10 cellular contexts compared by ENCODE assay signal in genomic region chr20:20363449-20364015, GRCh38. TPM values are rescaled to one million over a fixed set of nuclear protein-coding genes. Genes with fewer than 3 reads are reported as not detected.
DNase-seq lines count a peak whose midpoint lies in the region; ATAC-seq, FAIRE-seq and TF ChIP-seq lines count a peak whose summit lies in the region.
"Had no signal": no experiment of that assay in that cellular context is flagged by ENCODE, and none has a peak within 500 bp of the region (broad histone marks: within the 10 kb centered on the region; RNA-seq: fewer than 3 reads in every experiment).

No MANE protein-coding gene starts in this region.

- H3K27ac ChIP-seq in HepG2 (ENCODE audit: extremely low read length, insufficient read depth, low read length), result no peak overlapping the region
- no peak overlapping the region for H3K27ac ChIP-seq in right lobe of liver
- H3K27ac ChIP-seq in thoracic aorta, result no peak overlapping the region
- no peak overlapping the region for H3K27ac ChIP-seq in OCI-LY7 (ENCODE audit: low read depth, low read length, poor library complexity, severe bottlenecking)

- H3K9ac ChIP-seq in HepG2 (ENCODE audit: insufficient read depth, low read depth, low read length), result no peak overlapping the region

- TF ChIP-seq EP300 in HepG2 (IDR thresholded peaks at IDR 0.05; ENCODE audit: low read depth in 2 of 2, low read length in 2 of 2) (no peak), HepG2 (CRISPR knock-in tag; IDR thresholded peaks at IDR 0.05; ENCODE audit: borderline replicate concordance) (no peak)

- BruUV-seq in HepG2 (replicated peaks; lab: Mats Ljungman, UMichigan) (no TSS peak), OCI-LY7 (replicated peaks; lab: Mats Ljungman, UMichigan) (no TSS peak)

- in situ Hi-C loops in HepG2 (cut with HindIII; ENCODE audit: extremely low pct_ligation_motif_present, low pct_unique_long_range_greater_than_20kb), result loop anchor here (5.0 kb wide), 1 partner anchor 204 kb away; no protein-coding TSS in a partner anchor

- H3K4me3 ChIP-seq in HepG2 (replicated peaks in 1 of 3; ENCODE audit: insufficient read depth in 1 of 3, low read depth in 2 of 3, low read length in 3 of 3), result peak overlapping the region in 1 of 3 experiments; percentile 35; a peak in 1 of 6 replicates
- H3K4me3 ChIP-seq in right lobe of liver, result no peak overlapping the region
- H3K4me3 ChIP-seq in thoracic aorta, result peak overlapping the region; percentile 8
- no peak overlapping the region for H3K4me3 ChIP-seq in OCI-LY7 (ENCODE audit: low read depth, low read length, poor library complexity, severe bottlenecking)

- peak; percentile 11; the same call in 1 of the 3 replicates for ATAC-seq in HepG2
- ATAC-seq in right lobe of liver, result no peak
- ATAC-seq in thoracic aorta (ENCODE audit: insufficient number of reproducible peaks, low FRiP score, low read depth), result no peak
- no peak for ATAC-seq in GM18517 (IDR thresholded peaks at IDR 0.05; ENCODE audit: unreplicated experiment)
- ATAC-seq: SK-N-SH treated with all-trans-retinoic acid at 6 μM for 48 hours had no signal

- H3K9me2 ChIP-seq in OCI-LY7 (ENCODE audit: insufficient read depth, low read length), result no peaks in the 10 kb centered on the region

- H3K9me3 ChIP-seq in HepG2 (ENCODE audit: low read length) (no peaks in the 10 kb centered on the region), right lobe of liver (no peaks in the 10 kb centered on the region), thoracic aorta (no peaks in the 10 kb centered on the region), OCI-LY7 (ENCODE audit: low read length) (no peaks in the 10 kb centered on the region)

- TF ChIP-seq POLR2A in HepG2 (IDR thresholded peaks at IDR 0.05; ENCODE audit: insufficient read depth in 1 of 2, low read depth in 2 of 2, low read length in 2 of 2) (no peak), right lobe of liver (IDR thresholded peaks at IDR 0.05) (no peak)

- TF ChIP-seq RAD21 in HepG2 (CRISPR knock-in tag; IDR thresholded peaks at IDR 0.05), result no peak

- H3K27me3 ChIP-seq in HepG2 (ENCODE audit: control insufficient read depth in 1 of 2, insufficient read depth in 2 of 2, low read length in 2 of 2) (peaks cover 18 to 64% of the 10 kb centered on the region in 2 experiments), right lobe of liver (peaks cover 0 to 35% of the 10 kb centered on the region in 2 donors), thoracic aorta (replicated peaks; ENCODE audit: insufficient read depth) (peaks cover 19% of the 10 kb centered on the region)

- H3K36me3 Mint-ChIP-seq in glutamatergic neuron (ENCODE audit: unreplicated experiment), result no peaks in the 10 kb centered on the region

- H3K4me1 ChIP-seq in HepG2 (ENCODE audit: insufficient read depth, low read length), result peaks cover 20% of the 10 kb centered on the region; the same call in 1 of the 2 replicates
- H3K4me1 ChIP-seq in right lobe of liver, result peaks cover 0 to 20% (median 0%) of the 10 kb centered on the region in 4 donors
- peaks cover 5 to 15% of the 10 kb centered on the region in 2 donors for H3K4me1 ChIP-seq in thoracic aorta (ENCODE audit: control insufficient read depth in 1 of 2, low read depth in 2 of 2)
- H3K4me1 ChIP-seq in OCI-LY7 (ENCODE audit: insufficient read depth, low read length, poor library complexity, severe bottlenecking), result no peaks in the 10 kb centered on the region

- DNase-seq in HepG2 (ENCODE audit: low spot score) (no peak), right lobe of liver (no peak), NCI-H510A treated with DMSO at 0.1 percent for 48 hours (lab: John Stamatoyannopoulos, UW) (peak; percentile 80), glutamatergic neuron (peak; percentile 54), thoracic aorta (ENCODE audit: low spot score) (no peak), OCI-LY7 (ENCODE audit: low spot score) (no peak)
- DNase-seq in stimulated activated CD4-positive, alpha-beta T cell treated with anti-CD3 and anti-CD28 coated beads, Interleukin-12 subunit alpha, Interleukin-12 subunit beta, amount 100 ng/mL, for 4 hours, result no peak

- FAIRE-seq in HepG2 (lab: Jason Lieb, UNC), result no peak
- FAIRE-seq: colon had no signal

- H3K4me1 Mint-ChIP-seq in glutamatergic neuron (ENCODE audit: low read depth, unreplicated experiment), result peaks cover 36% of the 10 kb centered on the region

- intact Hi-C loops in HepG2 (cut with micrococcal nuclease; ENCODE audit: unreplicated experiment), result loop anchor here (5.0 kb wide), 1 partner anchor 281 kb away; no protein-coding TSS in a partner anchor
- intact Hi-C loops in right lobe of liver (cut with DNase I), result loop anchor here in 1 of 2 donors (10.0 kb wide), 1 partner anchor 201 kb away; no protein-coding TSS in a partner anchor
- intact Hi-C loops in OCI-LY7 (cut with micrococcal nuclease; ENCODE audit: unreplicated experiment), result no loop called here

- peak overlapping the region; percentile 97 for H3K27ac Mint-ChIP-seq in glutamatergic neuron (ENCODE audit: unreplicated experiment)

- no peaks in the 10 kb centered on the region; the same call in 1 of the 2 replicates for H4K20me1 ChIP-seq in HepG2 (ENCODE audit: insufficient read depth, low read length)
- H4K20me1 ChIP-seq in OCI-LY7 (ENCODE audit: insufficient read depth, low read length), result no peaks in the 10 kb centered on the region

- H3K4me3 Mint-ChIP-seq in glutamatergic neuron (ENCODE audit: unreplicated experiment), result peak overlapping the region; percentile 88

- H3K36me3 ChIP-seq in HepG2 (replicated peaks in 1 of 2; ENCODE audit: control insufficient read depth in 1 of 2, insufficient read depth in 2 of 2, low read length in 2 of 2) (no peaks in the 10 kb centered on the region), right lobe of liver (no peaks in the 10 kb centered on the region), thoracic aorta (no peaks in the 10 kb centered on the region), OCI-LY7 (ENCODE audit: insufficient read depth, low read length) (no peaks in the 10 kb centered on the region)

- whole genome bisulfite sequencing in HepG2 (ENCODE audit: low lambda C conversion rate), result 14% methylated on average over 28 of the region's 28 CpGs
- WGBS in right lobe of liver (ENCODE audit: insufficient coverage, low coverage, low lambda C conversion rate, missing lambda C conversion rate), result 6% methylated on average over 10 of the region's 28 CpGs

- POLR2A ChIA-PET in HepG2 (lab: Yijun Ruan, JAX) (no interaction called here), OCI-LY7 (lab: Charles Lee) (no interaction called here)

- H3K4me2 ChIP-seq in HepG2 (ENCODE audit: low read depth, low read length) (peak overlapping the region; percentile 28; the same call in 1 of the 2 replicates), OCI-LY7 (ENCODE audit: low read length) (no peak overlapping the region)

- TF ChIP-seq CTCF in HepG2 (CRISPR knock-in tag; IDR thresholded peaks at IDR 0.05) (no peak), right lobe of liver (IDR thresholded peaks at IDR 0.05) (no peak), glutamatergic neuron (IDR thresholded peaks at IDR 0.05; ENCODE audit: partially characterized antibody, unreplicated experiment) (no peak), thoracic aorta (IDR thresholded peaks at IDR 0.05) (no peak), OCI-LY7 (conservative IDR thresholded peaks at IDR 0.05; ENCODE audit: low read length) (no peak)

- H3K27me3 Mint-ChIP-seq in glutamatergic neuron (ENCODE audit: unreplicated experiment), result peaks cover 34% of the 10 kb centered on the region

- CTCF ChIA-PET in HepG2 (lab: Yijun Ruan, JAX; ENCODE audit: low intra/inter-chr PET ratio, low total read pairs) (no interaction called here), OCI-LY7 (lab: Charles Lee; ENCODE audit: unreplicated experiment) (no interaction called here)

- peaks cover 28% of the 10 kb centered on the region for H3K9me3 Mint-ChIP-seq in glutamatergic neuron (ENCODE audit: unreplicated experiment)

- H3K79me2 ChIP-seq in HepG2 (ENCODE audit: insufficient read depth, low read length), result no peaks in the 10 kb centered on the region
- no peaks in the 10 kb centered on the region for H3K79me2 ChIP-seq in OCI-LY7 (ENCODE audit: insufficient read depth, low read depth, low read length)

- H2AFZ ChIP-seq in HepG2 (ENCODE audit: low read length) (no peak overlapping the region), OCI-LY7 (ENCODE audit: low read length) (no peak overlapping the region)

RNA-seq across cellular contexts. Expression of gene INSM1, which starts 4.4 kb away (rescaled TPM):
- total RNA-seq in HepG2 (2016; rRNA removed; fragmentation: Illumina TruSeq; extraction: Trizol) (not detected in 2 replicates), right lobe of liver (not detected), glutamatergic neuron (ENCODE audit: unreplicated experiment) (332 TPM), thoracic aorta (not detected), OCI-LY7 (2022) (not detected in 2 replicates)
- not detected in 2 replicates for total RNA-seq in HepG2 (2016; cell fraction: cytosol; rRNA removed; fragmentation: Illumina TruSeq; extraction: Trizol; ENCODE audit: low read depth)
- not detected in 2 replicates for total RNA-seq in HepG2 (2016; cell fraction: insoluble cytoplasmic fraction; rRNA removed; fragmentation: Illumina TruSeq; extraction: Trizol)
- not detected in 2 replicates for total RNA-seq in HepG2 (2016; cell fraction: membrane; rRNA removed; fragmentation: Illumina TruSeq; extraction: Trizol)
- total RNA-seq in HepG2 (2016; cell fraction: nucleus; rRNA removed; fragmentation: Illumina TruSeq; extraction: Trizol), result not detected in 2 replicates
- not detected in 2 replicates for polyA plus RNA-seq in HepG2 (2011; rRNA removed)
- polyA plus RNA-seq in HepG2 (2011; cell fraction: cytosol; rRNA removed), result not detected in 2 replicates
- not detected in 2 replicates for polyA plus RNA-seq in HepG2 (2011; cell fraction: nucleus; rRNA removed)
- not detected in 2 replicates for polyA plus RNA-seq in HepG2 (2012)
- polyA plus RNA-seq in HepG2 (2016; cell fraction: cytosol; fragmentation: Illumina TruSeq; extraction: Trizol; ENCODE audit: low read depth), result not detected in 2 replicates
- polyA plus RNA-seq in HepG2 (2016; cell fraction: insoluble cytoplasmic fraction; fragmentation: Illumina TruSeq; extraction: Trizol; ENCODE audit: low read depth), result not detected in 2 replicates
- polyA plus RNA-seq in HepG2 (2016; cell fraction: membrane; fragmentation: Illumina TruSeq; extraction: Trizol; ENCODE audit: low read depth), result not detected in 2 replicates
- polyA plus RNA-seq in HepG2 (2016; cell fraction: nucleus; fragmentation: Illumina TruSeq; extraction: Trizol; ENCODE audit: insufficient read depth, low read depth), result not detected in 2 replicates
- polyA minus RNA-seq in HepG2 (2011; rRNA and poly(A)+ RNA removed; ENCODE audit: low replicate concordance), result not detected in 2 replicates
- polyA minus RNA-seq in HepG2 (2011; cell fraction: cytosol; rRNA and poly(A)+ RNA removed), result not detected in 2 replicates
- not detected in 2 replicates for polyA minus RNA-seq in HepG2 (2011; cell fraction: nucleus; rRNA and poly(A)+ RNA removed)
- total RNA-seq in OCI-LY7 (2014; rRNA removed; shearing (Covaris generic)), result not detected in 2 replicates

Comparison
In these comparisons a context has a peak if more than half of its experiments do, and no peak if none do; other contexts are left out.
1. DNase-seq: peak in NCI-H510A treated with DMSO at 0.1 percent for 48 hours (single experiment) and glutamatergic neuron (single experiment); none in HepG2 (single experiment), right lobe of liver (0 of 3), thoracic aorta (single experiment), stimulated activated CD4-positive, alpha-beta T cell treated with anti-CD3 and anti-CD28 coated beads, Interleukin-12 subunit alpha, Interleukin-12 subunit beta, amount 100 ng/mL, for 4 hours (single experiment) and OCI-LY7 (single experiment).
2. RNA of gene INSM1, which starts 4.4 kb away (total RNA-seq): 332 TPM in glutamatergic neuron (single experiment); not detected in HepG2, not detected in right lobe of liver, not detected in thoracic aorta and not detected in OCI-LY7; every median in the first group is over 100 times any median in the second.